ENCODE assay signal across 9 cellular contexts in the genomic region with DNA sequence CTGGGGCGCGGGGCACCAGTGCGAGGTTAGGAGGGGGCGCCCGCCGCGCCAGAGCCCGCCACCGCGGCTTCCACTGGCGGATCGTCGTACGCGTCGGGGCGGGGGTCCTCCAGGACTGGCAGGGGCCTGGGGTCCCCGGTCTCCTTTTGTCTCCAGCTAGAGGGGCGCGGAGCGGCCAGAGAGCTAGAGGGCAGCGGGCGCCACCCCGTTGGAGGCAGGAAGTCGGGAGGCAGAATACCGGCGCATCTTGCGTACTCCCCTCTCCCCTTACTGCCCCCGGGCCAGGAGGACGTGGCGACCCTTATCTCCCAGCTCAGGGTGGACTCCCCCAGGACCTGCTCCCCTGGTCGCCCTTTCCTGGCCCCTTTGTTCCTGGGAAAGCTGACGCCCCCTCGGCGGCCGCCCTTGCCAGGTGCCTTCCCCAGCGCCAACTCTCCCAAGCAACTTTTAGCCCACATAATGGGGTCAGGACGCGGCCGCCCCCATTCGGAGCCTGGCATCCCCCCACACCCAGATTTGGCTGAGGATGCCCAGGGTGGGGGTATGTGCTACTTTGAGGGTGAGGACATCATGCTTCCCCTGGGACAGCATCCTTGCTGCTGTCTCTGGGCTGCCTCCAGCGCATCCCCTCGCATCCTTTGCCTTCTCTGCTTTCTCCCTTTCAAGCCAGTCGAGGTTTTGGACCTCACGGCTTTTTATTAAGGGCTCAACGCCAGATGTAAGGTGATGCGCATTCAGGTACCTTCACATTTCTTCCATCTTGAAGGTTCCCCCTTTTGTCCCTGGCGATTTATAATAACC. TPM values are rescaled to one million over a fixed set of nuclear protein-coding genes. Genes with fewer than 3 reads are reported as not detected.
DNase-seq lines count a peak whose midpoint lies in the region; ATAC-seq, FAIRE-seq and TF ChIP-seq lines count a peak whose summit lies in the region.
"Had no signal": no experiment of that assay in that cellular context is flagged by ENCODE, and none has a peak within 500 bp of the region (broad histone marks: within the 10 kb centered on the region; RNA-seq: fewer than 3 reads in every experiment).

No MANE protein-coding gene starts in this region.

- no peaks in the 10 kb centered on the region for H3K4me1 ChIP-seq in keratinocyte (ENCODE audit: control insufficient read depth, extremely low read depth, insufficient read depth, low read length)
- H3K4me1 ChIP-seq in suprapubic skin = peaks cover 6% of the 10 kb centered on the region
- no peaks in the 10 kb centered on the region for H3K4me1 ChIP-seq in Karpas-422 (ENCODE audit: low read length)

- no peak for TF ChIP-seq POLR2A in suprapubic skin (IDR thresholded peaks at IDR 0.05)

- no peaks in the 10 kb centered on the region for H3K36me3 Mint-ChIP-seq in activated naive CD8-positive, alpha-beta T cell treated with anti-CD3 and anti-CD28 coated beads for 36 hours

- no peak overlapping the region for H3K27ac ChIP-seq in keratinocyte (ENCODE audit: control insufficient read depth, insufficient read depth, low read length)
- H3K27ac ChIP-seq in suprapubic skin = peak overlapping the region; percentile 38
- H3K27ac ChIP-seq in Karpas-422 (ENCODE audit: low read length) = no peak overlapping the region

- ATAC-seq in HG02981 (IDR thresholded peaks at IDR 0.05; ENCODE audit: unreplicated experiment) = peak; percentile 6

- no peaks in the 10 kb centered on the region for H3K79me2 ChIP-seq in keratinocyte (ENCODE audit: control insufficient read depth, insufficient read depth, low read length)
- no peaks in the 10 kb centered on the region for H3K79me2 ChIP-seq in Karpas-422 (ENCODE audit: low read length)

- TF ChIP-seq CTCF in keratinocyte (optimal IDR thresholded peaks at IDR 0.05 in 1 of 3, IDR thresholded peaks at IDR 0.05 in 1 of 3, conservative IDR thresholded peaks at IDR 0.05 in 1 of 3; ENCODE audit: extremely low read depth in 1 of 3, insufficient read depth in 2 of 3, low read length in 3 of 3) = no peak
- TF ChIP-seq CTCF in suprapubic skin (IDR thresholded peaks at IDR 0.05) = no peak

- dilution Hi-C loops in keratinocyte (cut with MboI; ENCODE audit: extremely low pct_ligation_motif_present, low sequenced_read_pairs) = no loop called here

- H3K9ac ChIP-seq in keratinocyte (ENCODE audit: control insufficient read depth, extremely low read depth, insufficient read depth, low read length) (no peak overlapping the region), Karpas-422 (ENCODE audit: low read length) (no peak overlapping the region)

- H3K9me3 Mint-ChIP-seq in activated naive CD8-positive, alpha-beta T cell treated with anti-CD3 and anti-CD28 coated beads for 36 hours = no peaks in the 10 kb centered on the region

- no peak for FAIRE-seq in keratinocyte (lab: Jason Lieb, UNC)
- FAIRE-seq: G401.6 had no signal

- no peaks in the 10 kb centered on the region for H3K9me3 ChIP-seq in keratinocyte (ENCODE audit: control insufficient read depth, low read depth, low read length)
- H3K9me3 ChIP-seq in suprapubic skin = no peaks in the 10 kb centered on the region
- H3K9me3 ChIP-seq in Karpas-422 (ENCODE audit: low read length) = no peaks in the 10 kb centered on the region

- H3K36me3 ChIP-seq in keratinocyte (ENCODE audit: control insufficient read depth in 2 of 2, extremely low read depth in 1 of 2, insufficient read depth in 2 of 2, low read length in 2 of 2) = no peaks in the 10 kb centered on the region
- no peaks in the 10 kb centered on the region for H3K36me3 ChIP-seq in suprapubic skin
- no peaks in the 10 kb centered on the region for H3K36me3 ChIP-seq in Karpas-422 (ENCODE audit: insufficient read depth, low read length)

- H4K20me1 ChIP-seq in keratinocyte (ENCODE audit: control insufficient read depth, extremely low read depth, insufficient read depth, low read length) (no peaks in the 10 kb centered on the region), Karpas-422 (ENCODE audit: insufficient read depth, low read depth, low read length) (no peaks in the 10 kb centered on the region)

- WGBS in suprapubic skin = 32% methylated on average over 25 of the region's 48 CpGs

- no peak for TF ChIP-seq EP300 in suprapubic skin (IDR thresholded peaks at IDR 0.05)

- peak; percentile 43 for DNase-seq in NCI-H2227 (lab: John Stamatoyannopoulos, UW; ENCODE audit: unreplicated experiment)
- DNase-seq in NCI-H2227 treated with DMSO at 0.1 percent for 48 hours (lab: John Stamatoyannopoulos, UW) = no peak
- no peak for DNase-seq in activated naive CD8-positive, alpha-beta T cell treated with anti-CD3 and anti-CD28 coated beads for 36 hours
- DNase-seq in keratinocyte (ENCODE audit: low read depth, low spot score) = no peak
- no peak for DNase-seq in suprapubic skin (ENCODE audit: low spot score in 2 of 2)
- no peak for DNase-seq in Karpas-422
- no peak for DNase-seq in pons (ENCODE audit: low spot score)

- H3K9me2 ChIP-seq in Karpas-422 (replicated peaks; ENCODE audit: insufficient read depth, low read length) = no peaks in the 10 kb centered on the region

- H3K4me3 ChIP-seq in keratinocyte (ENCODE audit: control insufficient read depth in 2 of 3, extremely low read depth in 1 of 3, insufficient read depth in 2 of 3, low read depth in 1 of 3, low read length in 3 of 3) (peak overlapping the region; percentile 34 to 69 (median 62)), suprapubic skin (peak overlapping the region; percentile 61), Karpas-422 (ENCODE audit: low read length) (no peak overlapping the region)

- peaks cover 28% of the 10 kb centered on the region for H3K4me1 Mint-ChIP-seq in activated naive CD8-positive, alpha-beta T cell treated with anti-CD3 and anti-CD28 coated beads for 36 hours

- peak overlapping the region; percentile 84 for H3K27ac Mint-ChIP-seq in activated naive CD8-positive, alpha-beta T cell treated with anti-CD3 and anti-CD28 coated beads for 36 hours

- H2AFZ ChIP-seq in keratinocyte (ENCODE audit: control insufficient read depth, low read length) = peak overlapping the region; percentile 74
- no peak overlapping the region for H2AFZ ChIP-seq in Karpas-422 (ENCODE audit: low read length)

- peak overlapping the region; percentile 70 for H3K4me2 ChIP-seq in keratinocyte (ENCODE audit: control insufficient read depth, extremely low read depth, insufficient read depth, low read depth, low read length)
- no peak overlapping the region for H3K4me2 ChIP-seq in Karpas-422 (ENCODE audit: low read depth, low read length, poor library complexity, severe bottlenecking)

- no peaks in the 10 kb centered on the region for H3K9me1 ChIP-seq in keratinocyte (ENCODE audit: control insufficient read depth, extremely low read depth, insufficient read depth, low read length)

- no peaks in the 10 kb centered on the region for H3K27me3 Mint-ChIP-seq in activated naive CD8-positive, alpha-beta T cell treated with anti-CD3 and anti-CD28 coated beads for 36 hours

- H3K4me3 Mint-ChIP-seq in activated naive CD8-positive, alpha-beta T cell treated with anti-CD3 and anti-CD28 coated beads for 36 hours = peak overlapping the region; percentile 93

- H3K27me3 ChIP-seq in keratinocyte (ENCODE audit: control insufficient read depth, extremely low read depth, insufficient read depth, low read length) (no peaks in the 10 kb centered on the region), suprapubic skin (peaks cover 10% of the 10 kb centered on the region), Karpas-422 (ENCODE audit: low read length) (no peaks in the 10 kb centered on the region)

RNA-seq across cellular contexts. Expression of gene CNKSR2, which starts 1.0 kb away (rescaled TPM):
- 1 to 10 TPM; 9.0 to 9.6 TPM for total RNA-seq in activated naive CD8-positive, alpha-beta T cell treated with anti-CD3 and anti-CD28 coated beads for 36 hours
- polyA plus RNA-seq in keratinocyte = 0.19 to 1.6 TPM (median 0.63 TPM) in 3 replicates
- 0.21 TPM for polyA plus RNA-seq in keratinocyte (2011; ENCODE audit: low read depth)
- 0.21 and 0.52 TPM in 2 replicates for polyA plus RNA-seq in keratinocyte (2011; cell fraction: cytosol; rRNA removed)
- polyA plus RNA-seq in keratinocyte (2011; cell fraction: nucleus; rRNA removed) = 0.21 and 0.33 TPM in 2 replicates
- polyA plus RNA-seq in keratinocyte (2012; ENCODE audit: low replicate concordance) = 0.08 and 1.7 TPM in 2 replicates
- polyA minus RNA-seq in keratinocyte = 0.07 to 3.7 TPM (median 3.5 TPM) in 3 replicates
- not detected for polyA minus RNA-seq in keratinocyte (2011; cell fraction: cytosol; rRNA and poly(A)+ RNA removed)
- polyA minus RNA-seq in keratinocyte (2011; cell fraction: nucleus; rRNA and poly(A)+ RNA removed) = 0.84 and 0.93 TPM in 2 replicates
- 1 to 10 TPM in 2 of 4 donors, under 1 TPM in 2; 0.73 to 1.6 (median 1.1) TPM for total RNA-seq in suprapubic skin
- total RNA-seq in Karpas-422 (2014; rRNA removed; shearing (Covaris generic); ENCODE audit: low replicate concordance) = not detected in 2 replicates
